In genomic region chr12:121352053-121353018, GRCh38 we compare ENCODE assay signal across 1 cellular context.
TF ChIP-seq lines count a peak whose summit lies in the region.

Gene ANAPC5, minus strand, starts transcription at chr12:121352411. Its CDS starts 71 bp downstream, at chr12:121352340.

TF ChIP-seq in HEK293, 187 proteins besides CTCF, POLR2A, EP300 and RAD21 (continued from another document and continues in another):
- 0 out of 2 replicates have a peak, but pooled peaks have one; percentile 21 for TF ChIP-seq ZSCAN5A (tag by site-specific recombination; IDR thresholded peaks at IDR 0.05)
- TF ChIP-seq ZNF174 (tag by site-specific recombination; IDR thresholded peaks at IDR 0.05) = no peak
- no peak for TF ChIP-seq ZNF830 (tag by site-specific recombination; IDR thresholded peaks at IDR 0.05; ENCODE audit: low read depth)
- TF ChIP-seq ZNF768 (tag by site-specific recombination; IDR thresholded peaks at IDR 0.05) = no peak
- TF ChIP-seq ZIC2 (tag by site-specific recombination; IDR thresholded peaks at IDR 0.05) = no peak
- TF ChIP-seq ZBTB1 (tag by site-specific recombination; IDR thresholded peaks at IDR 0.05) = 0 out of 2 replicates have a peak, but pooled peaks have one; percentile 41
- TF ChIP-seq SCRT2 (tag by site-specific recombination; IDR thresholded peaks at IDR 0.05) = no peak
- TF ChIP-seq ZNF701 (tag by site-specific recombination; IDR thresholded peaks at IDR 0.05) = no peak
- TF ChIP-seq ZNF423 (tag by site-specific recombination; IDR thresholded peaks at IDR 0.05) = no peak
- TF ChIP-seq SP2 (tag by site-specific recombination; IDR thresholded peaks at IDR 0.05) = peak; percentile 99
- no peak for TF ChIP-seq ELK4 (IDR thresholded peaks at IDR 0.05; ENCODE audit: borderline replicate concordance, low read depth, low read length)
- no peak for TF ChIP-seq ZNF266 (tag by site-specific recombination; IDR thresholded peaks at IDR 0.05; ENCODE audit: low read depth)
- TF ChIP-seq ZNF341 (tag by site-specific recombination; IDR thresholded peaks at IDR 0.05; ENCODE audit: low read depth) = peak; percentile 87
- no peak for TF ChIP-seq ZNF274 (IDR thresholded peaks at IDR 0.05; ENCODE audit: low read length)
- no peak for TF ChIP-seq ZNF274 (tag by site-specific recombination; IDR thresholded peaks at IDR 0.05; ENCODE audit: borderline replicate concordance)
- no peak for TF ChIP-seq ZNF121 (tag by site-specific recombination; IDR thresholded peaks at IDR 0.05)
- TF ChIP-seq ZNF211 (tag by site-specific recombination; IDR thresholded peaks at IDR 0.05; ENCODE audit: low read depth) = no peak
- no peak for TF ChIP-seq ZNF530 (tag by site-specific recombination; IDR thresholded peaks at IDR 0.05; ENCODE audit: low read depth)
- TF ChIP-seq ZNF76 (tag by site-specific recombination; IDR thresholded peaks at IDR 0.05; ENCODE audit: borderline replicate concordance, low read depth) = peak; percentile 78
- peak; percentile 81 for TF ChIP-seq WT1 (tag by site-specific recombination; IDR thresholded peaks at IDR 0.05)
- peak; percentile 95 for TF ChIP-seq ZNF639 (tag by site-specific recombination; IDR thresholded peaks at IDR 0.05)
- TF ChIP-seq SETDB1 (IDR thresholded peaks at IDR 0.05; ENCODE audit: insufficient read length, low read length) = no peak
- TF ChIP-seq GLI2 (tag by site-specific recombination; IDR thresholded peaks at IDR 0.05; ENCODE audit: borderline replicate concordance, low read depth) = no peak
- no peak for TF ChIP-seq ZNF513 (tag by site-specific recombination; IDR thresholded peaks at IDR 0.05)
- TF ChIP-seq PRDM1 (tag by site-specific recombination; IDR thresholded peaks at IDR 0.05) = no peak
- TF ChIP-seq ZNF112 (tag by site-specific recombination; IDR thresholded peaks at IDR 0.05) = no peak
- peak; percentile 91 for TF ChIP-seq INSM2 (tag by site-specific recombination; IDR thresholded peaks at IDR 0.05)
- TF ChIP-seq KLF16 (tag by site-specific recombination; IDR thresholded peaks at IDR 0.05) = peak; percentile 96
- TF ChIP-seq ZBTB21 (tag by site-specific recombination; IDR thresholded peaks at IDR 0.05) = no peak; the same call in 1 of the 2 replicates
- no peak for TF ChIP-seq ZNF416 (tag by site-specific recombination; IDR thresholded peaks at IDR 0.05)
- 0 out of 2 replicates have a peak, but pooled peaks have one; percentile 24 for TF ChIP-seq ZBTB7A (tag by site-specific recombination; IDR thresholded peaks at IDR 0.05; ENCODE audit: low read depth)
- TF ChIP-seq ZNF623 (tag by site-specific recombination; IDR thresholded peaks at IDR 0.05) = no peak
- no peak for TF ChIP-seq PRDM6 (tag by site-specific recombination; IDR thresholded peaks at IDR 0.05)
- no peak for TF ChIP-seq ZNF677 (tag by site-specific recombination; IDR thresholded peaks at IDR 0.05)
- peak; percentile 86 for TF ChIP-seq ZBTB17 (tag by site-specific recombination; IDR thresholded peaks at IDR 0.05)
- no peak; the same call in 1 of the 2 replicates for TF ChIP-seq ZBTB8A (tag by site-specific recombination; IDR thresholded peaks at IDR 0.05)
- no peak for TF ChIP-seq ZNF23 (tag by site-specific recombination; IDR thresholded peaks at IDR 0.05; ENCODE audit: borderline replicate concordance)
- TF ChIP-seq ZNF221 (tag by site-specific recombination; IDR thresholded peaks at IDR 0.05; ENCODE audit: borderline replicate concordance) = no peak
- TF ChIP-seq ZNF580 (tag by site-specific recombination; IDR thresholded peaks at IDR 0.05) = peak; percentile 98
- TF ChIP-seq ZNF140 (tag by site-specific recombination; IDR thresholded peaks at IDR 0.05) = no peak
- TF ChIP-seq HIC1 (tag by site-specific recombination; IDR thresholded peaks at IDR 0.05) = no peak
- TF ChIP-seq ZNF629 (tag by site-specific recombination; IDR thresholded peaks at IDR 0.05) = peak; percentile 63
- no peak for TF ChIP-seq ZNF585B (tag by site-specific recombination; IDR thresholded peaks at IDR 0.05)
- no peak for TF ChIP-seq ZNF175 (tag by site-specific recombination; IDR thresholded peaks at IDR 0.05)
- TF ChIP-seq HOXD13 (CRISPR knock-in tag; IDR thresholded peaks at IDR 0.05; ENCODE audit: borderline replicate concordance) = no peak
- TF ChIP-seq ZNF248 (tag by site-specific recombination; IDR thresholded peaks at IDR 0.05) = no peak
- no peak for TF ChIP-seq ZNF155 (tag by site-specific recombination; IDR thresholded peaks at IDR 0.05)
- TF ChIP-seq ZNF704 (tag by site-specific recombination; IDR thresholded peaks at IDR 0.05) = no peak
- TF ChIP-seq ZNF138 (tag by site-specific recombination; IDR thresholded peaks at IDR 0.05; ENCODE audit: borderline replicate concordance) = no peak
- 0 out of 2 replicates have a peak, but pooled peaks have one; percentile 38 for TF ChIP-seq ZNF148 (tag by site-specific recombination; IDR thresholded peaks at IDR 0.05; ENCODE audit: borderline replicate concordance)
- no peak for TF ChIP-seq ZNF596 (tag by site-specific recombination; IDR thresholded peaks at IDR 0.05)
- peak; percentile 77 for TF ChIP-seq ZFP69B (tag by site-specific recombination; IDR thresholded peaks at IDR 0.05)
- no peak for TF ChIP-seq ZNF488 (tag by site-specific recombination; IDR thresholded peaks at IDR 0.05)
- TF ChIP-seq GLIS1 (tag by site-specific recombination; IDR thresholded peaks at IDR 0.05) = peak; percentile 75
- TF ChIP-seq KLF10 (tag by site-specific recombination; IDR thresholded peaks at IDR 0.05) = no peak
- TF ChIP-seq BCL11B (tag by site-specific recombination; IDR thresholded peaks at IDR 0.05; ENCODE audit: low read depth) = no peak
